Comparison of ENCODE assay signal across 11 cellular contexts in genomic region chr10:48659790-48660189, GRCh38. TPM values are rescaled to one million over a fixed set of nuclear protein-coding genes. Genes with fewer than 3 reads are reported as not detected.
DNase-seq lines count a peak whose midpoint lies in the region; TF ChIP-seq lines count a peak whose summit lies in the region.
"Had no signal": no experiment of that assay in that cellular context is flagged by ENCODE, and none has a peak within 500 bp of the region (broad histone marks: within the 10 kb centered on the region; RNA-seq: fewer than 3 reads in every experiment).

No MANE protein-coding gene starts in this region.

- H3K27ac Mint-ChIP-seq in neural progenitor cell, result no peak overlapping the region
- H3K27ac Mint-ChIP-seq in activated CD4-positive, alpha-beta memory T cell treated with anti-CD3 and anti-CD28 coated beads for 36 hours, result no peak overlapping the region
- H3K27ac Mint-ChIP-seq: CD4-positive, alpha-beta memory T cell had no signal

- H3K27me3 Mint-ChIP-seq in neural progenitor cell (ENCODE audit: insufficient read depth, low read depth), result peaks cover 6% of the 10 kb centered on the region
- H3K27me3 Mint-ChIP-seq in activated CD4-positive, alpha-beta memory T cell treated with anti-CD3 and anti-CD28 coated beads for 36 hours, result peaks cover 15% of the 10 kb centered on the region

- H3K9me2 ChIP-seq in Loucy (replicated peaks; ENCODE audit: low read depth, low read length), result no peaks in the 10 kb centered on the region

- H3K27me3 ChIP-seq in Loucy (ENCODE audit: insufficient read depth, low read length, poor library complexity, severe bottlenecking) (no peaks in the 10 kb centered on the region), neural progenitor cell (peaks cover 32% of the 10 kb centered on the region)

- H3K27ac ChIP-seq in neural progenitor cell, result no peak overlapping the region
- H3K27ac ChIP-seq: suprapubic skin had no signal

- H2AFZ ChIP-seq in Loucy (ENCODE audit: low read length) (no peak overlapping the region), neural progenitor cell (replicated peaks) (no peak overlapping the region)

- H3K9me3 Mint-ChIP-seq in neural progenitor cell, result no peaks in the 10 kb centered on the region
- peaks cover under 1% of the 10 kb centered on the region for H3K9me3 Mint-ChIP-seq in activated CD4-positive, alpha-beta memory T cell treated with anti-CD3 and anti-CD28 coated beads for 36 hours

- CTCF ChIA-PET in activated CD4-positive, alpha-beta memory T cell treated with anti-CD3 and anti-CD28 coated beads for 36 hours (lab: Charles Lee), result interaction anchor here (1.3 to 6.0 kb wide), 2 partner anchors 51 to 296 kb away, joined by 3 to 95 read pairs; no protein-coding TSS in a partner anchor

- no peak overlapping the region for H3K9ac ChIP-seq in Loucy (ENCODE audit: low read depth, low read length, poor library complexity, severe bottlenecking)
- no peak overlapping the region for H3K9ac ChIP-seq in neural progenitor cell

- intact Hi-C loops in activated CD4-positive, alpha-beta memory T cell treated with anti-CD3 and anti-CD28 coated beads for 36 hours (cut with micrococcal nuclease), result loop anchor here (2.0 to 5.0 kb wide), 5 partner anchors 321 to 859 kb away; partner anchors contain the start of gene MAPK8

- H3K36me3 ChIP-seq in Loucy (ENCODE audit: insufficient read depth, low read length) (no peaks in the 10 kb centered on the region), neural progenitor cell (no peaks in the 10 kb centered on the region)
- H3K36me3 ChIP-seq: suprapubic skin had no signal

- no peak overlapping the region for H3K4me3 Mint-ChIP-seq in neural progenitor cell
- H3K4me3 Mint-ChIP-seq in activated CD4-positive, alpha-beta memory T cell treated with anti-CD3 and anti-CD28 coated beads for 36 hours, result no peak overlapping the region
- H3K4me3 Mint-ChIP-seq: CD4-positive, alpha-beta memory T cell had no signal

- peak; percentile 73 for TF ChIP-seq CTCF in Loucy (conservative IDR thresholded peaks at IDR 0.05; ENCODE audit: low read length)
- TF ChIP-seq CTCF in astrocyte of the cerebellum (IDR thresholded peaks at IDR 0.05; ENCODE audit: low read depth, low read length, missing control alignments), result peak; percentile 21
- peak; percentile 71 for TF ChIP-seq CTCF in neural progenitor cell (IDR thresholded peaks at IDR 0.05)

- H3K36me3 Mint-ChIP-seq in neural progenitor cell, result no peaks in the 10 kb centered on the region
- H3K36me3 Mint-ChIP-seq in activated CD4-positive, alpha-beta memory T cell treated with anti-CD3 and anti-CD28 coated beads for 36 hours, result no peaks in the 10 kb centered on the region
- H3K36me3 Mint-ChIP-seq: CD4-positive, alpha-beta memory T cell had no signal

- H3K4me1 Mint-ChIP-seq in neural progenitor cell, result peaks cover 7% of the 10 kb centered on the region
- peaks cover 5% of the 10 kb centered on the region for H3K4me1 Mint-ChIP-seq in activated CD4-positive, alpha-beta memory T cell treated with anti-CD3 and anti-CD28 coated beads for 36 hours (ENCODE audit: low read depth)

- POLR2A ChIA-PET in activated CD4-positive, alpha-beta memory T cell treated with anti-CD3 and anti-CD28 coated beads for 36 hours (lab: Charles Lee), result no interaction called here

- H4K20me1 ChIP-seq in Loucy (ENCODE audit: insufficient read depth, low read length, poor library complexity, severe bottlenecking) (no peaks in the 10 kb centered on the region), neural progenitor cell (ENCODE audit: low read depth) (no peaks in the 10 kb centered on the region)

- peaks cover 10% of the 10 kb centered on the region for H3K4me1 ChIP-seq in Loucy (ENCODE audit: insufficient read depth, low read length, poor library complexity, severe bottlenecking)
- H3K4me1 ChIP-seq in neural progenitor cell, result no peaks in the 10 kb centered on the region

- H3K9me3 ChIP-seq in Loucy (ENCODE audit: insufficient read depth, low read depth, low read length) (no peaks in the 10 kb centered on the region), neural progenitor cell (ENCODE audit: low read depth) (no peaks in the 10 kb centered on the region)
- H3K9me3 ChIP-seq: suprapubic skin had no signal

- peak; percentile 49 for DNase-seq in NCI-H748 (lab: John Stamatoyannopoulos, UW; ENCODE audit: unreplicated experiment)
- no peak for DNase-seq in NCI-H748 treated with DMSO at 0.1 percent for 48 hours (lab: John Stamatoyannopoulos, UW)
- no peak for DNase-seq in astrocyte of the cerebellum (ENCODE audit: low read depth)
- DNase-seq in neural progenitor cell (ENCODE audit: low spot score), result peak; percentile 30
- no peak for DNase-seq in activated CD4-positive, alpha-beta memory T cell treated with anti-CD3 and anti-CD28 coated beads for 36 hours
- no peak for DNase-seq in NCI-H128 (lab: John Stamatoyannopoulos, UW; ENCODE audit: unreplicated experiment)
- no peak for DNase-seq in NCI-H1436 (lab: John Stamatoyannopoulos, UW)
- DNase-seq: CD4-positive, alpha-beta memory T cell had no signal

- in situ Hi-C loops in astrocyte of the cerebellum (cut with HindIII; ENCODE audit: low sequenced_read_pairs), result no loop called here

- H3K4me3 ChIP-seq in Loucy (ENCODE audit: low read length, poor library complexity, severe bottlenecking) (no peak overlapping the region), astrocyte of the cerebellum (ENCODE audit: low read depth, low read length) (no peak overlapping the region), neural progenitor cell (no peak overlapping the region)
- H3K4me3 ChIP-seq: suprapubic skin had no signal

- H3F3A ChIP-seq in Loucy (ENCODE audit: low read depth), result no peaks in the 10 kb centered on the region
- H3F3A ChIP-seq in neural progenitor cell (ENCODE audit: low read depth), result no peaks in the 10 kb centered on the region

- H3K79me2 ChIP-seq in Loucy (ENCODE audit: insufficient read depth, low read length) (no peaks in the 10 kb centered on the region), neural progenitor cell (ENCODE audit: low read depth) (no peaks in the 10 kb centered on the region)

- H3K4me2 ChIP-seq in Loucy (ENCODE audit: low read depth, low read length, poor library complexity, severe bottlenecking) (no peak overlapping the region), neural progenitor cell (no peak overlapping the region)

RNA-seq across cellular contexts. Expression of gene WDFY4, which starts 24.9 kb away (rescaled TPM):
- not detected in 2 replicates for total RNA-seq in neural progenitor cell (ENCODE audit: low replicate concordance)
- not detected for total RNA-seq in activated CD4-positive, alpha-beta memory T cell treated with anti-CD3 and anti-CD28 coated beads for 36 hours
- total RNA-seq: NCI-H460 had no signal

RNA-seq across cellular contexts. Expression of gene ARHGAP22, which starts 54.9 kb away (rescaled TPM):
- total RNA-seq in neural progenitor cell (ENCODE audit: low replicate concordance), result 1.7 and 5.1 TPM in 2 replicates
- total RNA-seq in activated CD4-positive, alpha-beta memory T cell treated with anti-CD3 and anti-CD28 coated beads for 36 hours, result not detected

Comparison
In these comparisons a context has a peak if more than half of its experiments do, and no peak if none do; other contexts are left out.
1. DNase-seq: peak in NCI-H748 (single experiment) and neural progenitor cell (single experiment); none in NCI-H748 treated with DMSO at 0.1 percent for 48 hours (single experiment), astrocyte of the cerebellum (single experiment), activated CD4-positive, alpha-beta memory T cell treated with anti-CD3 and anti-CD28 coated beads for 36 hours (single experiment), NCI-H128 (single experiment) and NCI-H1436 (single experiment).
2. CTCF ChIP-seq: peak in every context shown above with its lines; median percentile 73 in Loucy; 71 in neural progenitor cell; 21 in astrocyte of the cerebellum.